Comparison of ENCODE assay signal across 23 cellular contexts in the genomic region with DNA sequence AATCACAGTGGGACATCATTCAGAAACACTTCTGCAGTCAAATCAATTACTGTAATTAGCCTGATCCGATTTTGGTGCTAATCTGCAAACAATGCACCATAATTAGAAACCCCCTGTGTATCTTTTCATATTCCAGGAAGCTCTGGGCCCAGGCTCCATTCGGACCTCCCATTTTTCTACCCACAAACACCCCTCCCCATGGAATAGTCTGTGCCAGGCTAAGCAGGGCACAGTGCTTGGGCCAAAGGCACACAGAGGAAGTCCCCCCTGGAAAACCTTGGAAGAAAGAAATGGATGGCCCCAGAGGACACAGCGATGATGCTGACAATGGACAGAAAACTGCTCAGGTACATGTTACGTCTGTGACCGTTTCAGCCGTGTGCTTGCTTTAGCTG.
"Had no signal": no experiment of that assay in that cellular context is flagged by ENCODE, and none has a peak within 500 bp of the region (broad histone marks: within the 10 kb centered on the region; RNA-seq: fewer than 3 reads in every experiment).

No MANE protein-coding gene starts in this region.

- H3K27me3 ChIP-seq: ascending aorta, body of pancreas, SJSA1 had no signal

- H3K27ac ChIP-seq: ascending aorta, body of pancreas, SJSA1 had no signal

- H3K4me1 ChIP-seq: body of pancreas had no signal

- H3K9me3 ChIP-seq: ascending aorta, body of pancreas, SJSA1 had no signal

- ATAC-seq: activated CD4-positive, CD25-positive, alpha-beta regulatory T cell treated with anti-CD3 and anti-CD28 coated beads, Interleukin-2, amount 50 U/mL, for 24 hours; activated CD8-positive, alpha-beta T cell treated with anti-CD3 and anti-CD28 coated beads, Interleukin-2, amount 10 ng/mL, durations not matched to agents 7 days and 5 days; activated naive CD4-positive, alpha-beta T cell treated with anti-CD3 and anti-CD28 coated beads, Interleukin-2, amount 50 U/mL, for 72 hours; activated naive CD8-positive, alpha-beta T cell treated with anti-CD3 and anti-CD28 coated beads, Interleukin-2, amount 50 U/mL, for 24 hours; activated T-cell treated with anti-CD3 and anti-CD28 coated beads, Interleukin-2, amount 50 U/mL, for 4 hours; body of pancreas; PC-3; SK-N-SH treated with all-trans-retinoic acid at 6 μM for 48 hours had no signal

- H3K4me3 ChIP-seq: ascending aorta, body of pancreas, SJSA1 had no signal

- DNase-seq: activated CD4-positive, alpha-beta T cell treated with anti-CD3 and anti-CD28 coated beads for 48 hours; activated CD4-positive, alpha-beta T cell treated with anti-CD3 and anti-CD28 coated beads, Interleukin-2, amount 50 U/mL, for 4 hours; activated CD8-positive, alpha-beta T cell treated with anti-CD3 and anti-CD28 coated beads, Interleukin-2, amount 10 ng/mL, durations not matched to agents 7 days and 5 days; activated effector memory CD4-positive, alpha-beta T cell treated with anti-CD3 and anti-CD28 coated beads, Interleukin-2, amount 50 U/mL, for 16 hours; activated naive CD4-positive, alpha-beta T cell treated with Interleukin-2 at 50 U/mL for 16 hours; activated naive CD8-positive, alpha-beta T cell treated with anti-CD3 and anti-CD28 coated beads, Interleukin-2, amount 50 U/mL, for 24 hours; activated T-cell treated with anti-CD3 and anti-CD28 coated beads, Interleukin-2, amount 50 U/mL, for 4 hours; amniotic stem cell; body of pancreas; KG1; NCI-H1092; NCI-H1417 treated with DMSO at 0.1 percent for 48 hours; NCI-H187; NCI-H2081; NCI-H446; PC-3; SHP77; SW 1271 had no signal
